23 cellular contexts compared by ENCODE assay signal in the genomic region with DNA sequence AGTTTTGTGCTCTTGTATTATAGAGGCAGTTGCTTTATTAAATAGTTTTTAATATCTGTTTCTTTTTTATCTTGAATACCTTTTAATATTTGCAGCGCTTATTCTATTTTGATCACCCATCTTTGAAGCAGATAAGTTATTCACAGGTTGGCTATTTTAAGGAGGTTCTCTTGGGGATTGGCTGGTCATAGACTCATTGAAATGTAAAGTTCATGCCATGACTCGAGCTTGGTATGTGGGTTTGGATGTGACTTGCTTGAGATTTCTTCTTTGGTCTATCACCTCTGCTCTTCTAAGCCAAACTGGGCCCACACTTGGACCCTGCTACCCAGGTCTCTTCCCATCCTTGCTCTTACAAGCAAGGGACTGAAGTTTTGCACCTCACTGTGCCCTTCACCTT.
"Had no signal": no experiment of that assay in that cellular context is flagged by ENCODE, and none has a peak within 500 bp of the region (broad histone marks: within the 10 kb centered on the region; RNA-seq: fewer than 3 reads in every experiment).

No MANE protein-coding gene starts in this region.

- H3K4me3 ChIP-seq: esophagus muscularis mucosa, gastroesophageal sphincter, heart right ventricle, pancreas, psoas muscle, right atrium auricular region, spleen, upper lobe of left lung had no signal

- ATAC-seq: gastroesophageal sphincter; heart right ventricle; left colon; pancreas; psoas muscle; stimulated activated naive CD8-positive, alpha-beta T cell treated with anti-CD3 and anti-CD28 coated beads, Interleukin-15, Interleukin-2, amounts not matched to agents 100 U/mL and 50 U/mL, for 24 hours; T-cell had no signal

- H3K4me3 Mint-ChIP-seq: nephron, T-cell had no signal

- H3K27ac ChIP-seq: esophagus muscularis mucosa, gastroesophageal sphincter, heart right ventricle, pancreas, psoas muscle, right atrium auricular region, spleen, upper lobe of left lung had no signal

- H3K27ac Mint-ChIP-seq: activated T-helper 2 cell treated with anti-CD3 and anti-CD28 coated beads, Interferon-gamma antibody, Interleukin-2, Interleukin-4, amounts not matched to agents 10 μg/mL and 5 μg/mL and 100 μg/mL, durations not matched to agents 14 hours and 24 hours and 36 hours; nephron; T-cell had no signal

- H3K27me3 Mint-ChIP-seq: brain, T-cell had no signal

- H3K9me3 Mint-ChIP-seq: activated T-helper 2 cell treated with anti-CD3 and anti-CD28 coated beads, Interferon-gamma antibody, Interleukin-2, Interleukin-4, amounts not matched to agents 10 μg/mL and 5 μg/mL and 100 μg/mL, durations not matched to agents 14 hours and 24 hours and 36 hours; brain; nephron; T-cell had no signal

- H3K36me3 ChIP-seq: pancreas, right atrium auricular region had no signal

- DNase-seq: activated naive CD4-positive, alpha-beta T cell treated with Interleukin-2 at 50 U/mL for 16 hours; activated T-cell treated with anti-CD3 and anti-CD28 coated beads, Interleukin-2, amount 50 U/mL, for 1 hour; central memory CD4-positive, alpha-beta T cell; dermis blood vessel endothelial cell; effector CD8-positive, alpha-beta T cell; heart right ventricle; islet precursor cell; left colon; mesenchymal stem cell; pancreas; psoas muscle; spleen; stimulated activated CD4-positive, alpha-beta T cell treated with anti-CD3 and anti-CD28 coated beads, Interleukin-4, amount 100 ng/mL, for 1 hour; stimulated activated naive CD8-positive, alpha-beta T cell treated with anti-CD3 and anti-CD28 coated beads, Interleukin-15, Interleukin-2, amounts not matched to agents 100 U/mL and 50 U/mL, for 24 hours; T-cell; T-helper 9 cell; upper lobe of left lung had no signal

- H3K4me1 ChIP-seq: psoas muscle, right atrium auricular region had no signal

- H3K27me3 ChIP-seq: esophagus muscularis mucosa, gastroesophageal sphincter, heart right ventricle, pancreas, right atrium auricular region, spleen, upper lobe of left lung had no signal

- H3K9me3 ChIP-seq: esophagus muscularis mucosa, gastroesophageal sphincter, heart right ventricle, pancreas, psoas muscle, right atrium auricular region, spleen, upper lobe of left lung had no signal
